28 cellular contexts compared by ENCODE assay signal in the genomic region with DNA sequence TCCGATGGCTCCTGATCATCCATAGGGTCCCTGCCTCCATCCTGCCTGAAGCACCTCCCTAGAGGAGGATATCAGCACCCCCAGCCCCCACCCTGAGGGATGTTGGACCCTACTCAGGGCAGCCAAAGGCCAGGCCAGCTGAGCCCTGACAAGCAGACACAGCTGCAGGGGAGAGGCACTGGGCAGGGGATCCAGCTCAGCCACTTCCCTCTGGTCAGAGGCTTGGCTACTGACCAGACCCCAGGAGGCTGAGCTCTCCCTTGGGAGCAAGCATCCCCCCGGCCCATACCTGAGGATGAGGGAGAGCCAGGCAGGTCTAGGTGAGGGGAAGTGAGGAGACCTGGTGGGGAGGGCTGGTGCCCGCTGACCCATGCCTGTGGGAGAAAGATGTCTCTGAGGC. TPM values are rescaled to one million over a fixed set of nuclear protein-coding genes. Genes with fewer than 3 reads are reported as not detected.
DNase-seq lines count a peak whose midpoint lies in the region; ATAC-seq and TF ChIP-seq lines count a peak whose summit lies in the region.
"Had no signal": no experiment of that assay in that cellular context is flagged by ENCODE, and none has a peak within 500 bp of the region (broad histone marks: within the 10 kb centered on the region; RNA-seq: fewer than 3 reads in every experiment).

No MANE protein-coding gene starts in this region.

- peak; percentile 8 for ATAC-seq in naive thymus-derived CD4-positive, alpha-beta T cell
- ATAC-seq in thoracic aorta (ENCODE audit: insufficient number of reproducible peaks, low FRiP score, low read depth) (no peak), foreskin keratinocyte (no peak), HG02973 (IDR thresholded peaks at IDR 0.05; ENCODE audit: unreplicated experiment) (no peak)
- no peak for ATAC-seq in CD8-positive, alpha-beta T cell
- ATAC-seq: activated CD8-positive, alpha-beta T cell treated with anti-CD3 and anti-CD28 coated beads for 36 hours; GM12878; T-helper 17 cell; upper lobe of right lung had no signal

- H3K27ac Mint-ChIP-seq in naive thymus-derived CD4-positive, alpha-beta T cell = no peak overlapping the region
- H3K27ac Mint-ChIP-seq in CD8-positive, alpha-beta T cell = no peak overlapping the region
- H3K27ac Mint-ChIP-seq: activated CD8-positive, alpha-beta T cell treated with anti-CD3 and anti-CD28 coated beads for 36 hours; activated naive CD8-positive, alpha-beta T cell; CD14-positive monocyte; HFFc6; T-helper 17 cell had no signal

- no peaks in the 10 kb centered on the region for H3K36me3 ChIP-seq in WERI-Rb-1
- H3K36me3 ChIP-seq in esophagus muscularis mucosa = peaks cover 0 to 63% (median 1%) of the 10 kb centered on the region in 4 donors
- H3K36me3 ChIP-seq in naive thymus-derived CD4-positive, alpha-beta T cell (ENCODE audit: control insufficient read depth in 2 of 3, insufficient read depth in 3 of 3, low read length in 3 of 3) = no peaks in the 10 kb centered on the region
- H3K36me3 ChIP-seq in thoracic aorta = peaks cover 5% of the 10 kb centered on the region
- H3K36me3 ChIP-seq in CD8-positive, alpha-beta T cell (ENCODE audit: insufficient read depth, low read length) = no peaks in the 10 kb centered on the region
- H3K36me3 ChIP-seq: prostate gland, upper lobe of right lung had no signal

- H3K36me3 Mint-ChIP-seq in naive thymus-derived CD4-positive, alpha-beta T cell = no peaks in the 10 kb centered on the region
- H3K36me3 Mint-ChIP-seq in CD8-positive, alpha-beta T cell = no peaks in the 10 kb centered on the region
- H3K36me3 Mint-ChIP-seq: activated naive CD8-positive, alpha-beta T cell; CD14-positive monocyte had no signal

- intact Hi-C loops in esophagus muscularis mucosa (cut with DNase I) = no loop called here
- intact Hi-C loops in naive thymus-derived CD4-positive, alpha-beta T cell (cut with micrococcal nuclease) = no loop called here
- intact Hi-C loops in CD8-positive, alpha-beta T cell (cut with DNase I, micrococcal nuclease) = loop anchor here in 1 of 2 experiments (5.0 kb wide), 1 partner anchor 377 kb away; no protein-coding TSS in a partner anchor

- CTCF ChIA-PET in naive thymus-derived CD4-positive, alpha-beta T cell (lab: Charles Lee) = no interaction called here
- CTCF ChIA-PET in CD8-positive, alpha-beta T cell (lab: Charles Lee) = interaction anchor here (1.2 kb wide), 2 partner anchors 14 to 19 kb away, joined by 3 to 4 read pairs; no protein-coding TSS in a partner anchor

- H3K4me3 Mint-ChIP-seq in naive thymus-derived CD4-positive, alpha-beta T cell = no peak overlapping the region
- no peak overlapping the region for H3K4me3 Mint-ChIP-seq in CD8-positive, alpha-beta T cell
- H3K4me3 Mint-ChIP-seq: activated CD8-positive, alpha-beta T cell treated with anti-CD3 and anti-CD28 coated beads for 36 hours; activated naive CD8-positive, alpha-beta T cell; CD14-positive monocyte; HFFc6; T-helper 17 cell had no signal

- TF ChIP-seq CTCF in WERI-Rb-1 (IDR thresholded peaks at IDR 0.05; ENCODE audit: low read depth, low read length) = no peak
- TF ChIP-seq CTCF in esophagus muscularis mucosa (IDR thresholded peaks at IDR 0.05) = no peak
- no peak for TF ChIP-seq CTCF in thoracic aorta (IDR thresholded peaks at IDR 0.05)
- no peak for TF ChIP-seq CTCF in foreskin keratinocyte (conservative IDR thresholded peaks at IDR 0.05)
- no peak for TF ChIP-seq CTCF in CD8-positive, alpha-beta T cell (IDR thresholded peaks at IDR 0.05)

- peaks cover 63 to 99% (median 88%) of the 10 kb centered on the region in 4 donors for H3K4me1 ChIP-seq in esophagus muscularis mucosa
- no peaks in the 10 kb centered on the region for H3K4me1 ChIP-seq in naive thymus-derived CD4-positive, alpha-beta T cell (ENCODE audit: control insufficient read depth in 2 of 2, insufficient read depth in 2 of 2, low read length in 2 of 2)
- H3K4me1 ChIP-seq in thoracic aorta (ENCODE audit: control insufficient read depth in 1 of 2, low read depth in 2 of 2) = peaks cover 50 to 81% of the 10 kb centered on the region in 2 donors
- H3K4me1 ChIP-seq in foreskin keratinocyte = no peaks in the 10 kb centered on the region
- H3K4me1 ChIP-seq in CD8-positive, alpha-beta T cell (ENCODE audit: insufficient read depth, low read length) = no peaks in the 10 kb centered on the region
- H3K4me1 ChIP-seq: prostate gland, upper lobe of right lung had no signal

- POLR2A ChIA-PET in naive thymus-derived CD4-positive, alpha-beta T cell (lab: Charles Lee) = no interaction called here
- POLR2A ChIA-PET in CD8-positive, alpha-beta T cell (lab: Charles Lee) = no interaction called here

- no peak for TF ChIP-seq EP300 in esophagus muscularis mucosa (IDR thresholded peaks at IDR 0.05)

- 60% methylated on average over 1 of the region's 3 CpGs for WGBS in esophagus muscularis mucosa

- H3K27me3 Mint-ChIP-seq in naive thymus-derived CD4-positive, alpha-beta T cell = no peaks in the 10 kb centered on the region
- peaks cover 2% of the 10 kb centered on the region for H3K27me3 Mint-ChIP-seq in CD8-positive, alpha-beta T cell (ENCODE audit: low read depth)
- H3K27me3 Mint-ChIP-seq: activated CD8-positive, alpha-beta T cell treated with anti-CD3 and anti-CD28 coated beads for 36 hours; activated naive CD8-positive, alpha-beta T cell had no signal

- H3K9me3 Mint-ChIP-seq in naive thymus-derived CD4-positive, alpha-beta T cell = peaks cover 0 to 1% (median 0%) of the 10 kb centered on the region in 11 donors
- H3K9me3 Mint-ChIP-seq in CD8-positive, alpha-beta T cell = no peaks in the 10 kb centered on the region
- H3K9me3 Mint-ChIP-seq: activated CD8-positive, alpha-beta T cell treated with anti-CD3 and anti-CD28 coated beads for 36 hours; HFFc6 had no signal

- no peaks in the 10 kb centered on the region for H3K4me1 Mint-ChIP-seq in naive thymus-derived CD4-positive, alpha-beta T cell
- no peaks in the 10 kb centered on the region for H3K4me1 Mint-ChIP-seq in CD8-positive, alpha-beta T cell (ENCODE audit: low read depth)

- H3K4me3 ChIP-seq in WERI-Rb-1 (ENCODE audit: low read depth, low read length) = no peak overlapping the region
- no peak overlapping the region for H3K4me3 ChIP-seq in esophagus muscularis mucosa
- H3K4me3 ChIP-seq in naive thymus-derived CD4-positive, alpha-beta T cell (ENCODE audit: low read length) = no peak overlapping the region
- H3K4me3 ChIP-seq in thoracic aorta = peak overlapping the region; percentile 72
- H3K4me3 ChIP-seq in CD8-positive, alpha-beta T cell (ENCODE audit: low read depth, low read length) = no peak overlapping the region
- H3K4me3 ChIP-seq: GM12878, prostate gland, SK-N-MC, smooth muscle cell, upper lobe of right lung had no signal

- DNase-seq in WERI-Rb-1 (no peak), esophagus muscularis mucosa (ENCODE audit: extremely low spot score) (no peak), thoracic aorta (ENCODE audit: low spot score) (no peak), foreskin keratinocyte (no peak)
- no peak for DNase-seq in naive thymus-derived CD4-positive, alpha-beta T cell
- no peak for DNase-seq in CD8-positive, alpha-beta T cell
- DNase-seq: activated CD4-positive, alpha-beta T cell treated with anti-CD3 and anti-CD28 coated beads for 1 hour; activated CD8-positive, alpha-beta T cell treated with anti-CD3 and anti-CD28 coated beads for 36 hours; aorta; central memory CD4-positive, alpha-beta T cell; HFFc6; KG1; NCI-H1417 treated with DMSO at 0.1 percent for 48 hours; NCI-H2081; NCI-H345; NCI-H748 treated with DMSO at 0.1 percent for 48 hours; RPMI8226; stimulated activated CD4-positive, alpha-beta T cell treated with anti-CD3 and anti-CD28 coated beads, Interleukin-2, amount 100 ng/mL, for 24 hours; T-helper 17 cell; upper lobe of right lung had no signal

- TF ChIP-seq POLR2A in esophagus muscularis mucosa (IDR thresholded peaks at IDR 0.05; ENCODE audit: low read depth) = no peak

- H3K27ac ChIP-seq in WERI-Rb-1 = peak overlapping the region; percentile 85
- peak overlapping the region; percentile 86 to 94 (median 92) for H3K27ac ChIP-seq in esophagus muscularis mucosa (replicated peaks in 1 of 4)
- no peak overlapping the region for H3K27ac ChIP-seq in naive thymus-derived CD4-positive, alpha-beta T cell (ENCODE audit: low read depth, low read length)
- H3K27ac ChIP-seq in thoracic aorta = peak overlapping the region; percentile 85 to 94
- H3K27ac ChIP-seq in foreskin keratinocyte = no peak overlapping the region
- H3K27ac ChIP-seq in CD8-positive, alpha-beta T cell (ENCODE audit: low read depth, low read length) = no peak overlapping the region
- H3K27ac ChIP-seq: prostate gland, SK-N-MC, upper lobe of right lung had no signal

- H3K27me3 ChIP-seq in WERI-Rb-1 (ENCODE audit: insufficient read depth, low read depth, severe bottlenecking) (no peaks in the 10 kb centered on the region), esophagus muscularis mucosa (no peaks in the 10 kb centered on the region), thoracic aorta (replicated peaks; ENCODE audit: insufficient read depth) (no peaks in the 10 kb centered on the region), foreskin keratinocyte (peaks cover 22% of the 10 kb centered on the region)
- H3K27me3 ChIP-seq in naive thymus-derived CD4-positive, alpha-beta T cell (ENCODE audit: control insufficient read depth in 2 of 2, insufficient read depth in 2 of 2, low read length in 2 of 2) = no peaks in the 10 kb centered on the region
- no peaks in the 10 kb centered on the region for H3K27me3 ChIP-seq in CD8-positive, alpha-beta T cell (ENCODE audit: insufficient read depth, low read length)
- H3K27me3 ChIP-seq: upper lobe of right lung had no signal

- no peaks in the 10 kb centered on the region for H3K9me3 ChIP-seq in WERI-Rb-1 (ENCODE audit: severe bottlenecking)
- H3K9me3 ChIP-seq in esophagus muscularis mucosa = no peaks in the 10 kb centered on the region
- no peaks in the 10 kb centered on the region for H3K9me3 ChIP-seq in naive thymus-derived CD4-positive, alpha-beta T cell (ENCODE audit: control insufficient read depth in 2 of 3, low read length in 3 of 3)
- no peaks in the 10 kb centered on the region for H3K9me3 ChIP-seq in thoracic aorta
- H3K9me3 ChIP-seq in CD8-positive, alpha-beta T cell (ENCODE audit: low read length) = no peaks in the 10 kb centered on the region
- H3K9me3 ChIP-seq: prostate gland, upper lobe of right lung had no signal

RNA-seq across cellular contexts. Expression of a gene that starts 6.6 kb away (rescaled TPM):
- 10 to 100 TPM; 12.6 to 42.3 (median 21.6) TPM for total RNA-seq in esophagus muscularis mucosa
- total RNA-seq in naive thymus-derived CD4-positive, alpha-beta T cell = under 1 TPM in 2 of 5 experiments, not detected in 3; 0.13 to 0.32 TPM
- not detected for polyA plus RNA-seq in naive thymus-derived CD4-positive, alpha-beta T cell
- 10 to 100 TPM; 59.5 to 63.8 TPM for total RNA-seq in thoracic aorta
- total RNA-seq in foreskin keratinocyte = not detected in 2 replicates
- polyA plus RNA-seq in foreskin keratinocyte = not detected in 2 replicates
- not detected for total RNA-seq in CD8-positive, alpha-beta T cell
- total RNA-seq: dermis microvascular lymphatic vessel endothelial cell, T-helper 17 cell had no signal
- polyA plus RNA-seq: CD14-positive monocyte had no signal

RNA-seq across cellular contexts. Expression of a gene that starts 20.6 kb away (rescaled TPM):
- total RNA-seq in esophagus muscularis mucosa (under 1 TPM in 1 of 4 donors, not detected in 3; 0.32 TPM), thoracic aorta (not detected), foreskin keratinocyte (not detected in 2 replicates)
- total RNA-seq in naive thymus-derived CD4-positive, alpha-beta T cell = not detected
- not detected for polyA plus RNA-seq in naive thymus-derived CD4-positive, alpha-beta T cell
- polyA plus RNA-seq in foreskin keratinocyte = not detected in 2 replicates
- total RNA-seq in CD8-positive, alpha-beta T cell = not detected
- total RNA-seq: activated CD8-positive, alpha-beta T cell treated with anti-CD3 and anti-CD28 coated beads for 36 hours; dermis microvascular lymphatic vessel endothelial cell; GM12878; HFFc6; prostate gland; smooth muscle cell; T-helper 17 cell; upper lobe of right lung had no signal
- polyA plus RNA-seq: aorta, CD14-positive monocyte, GM12878, smooth muscle cell had no signal

Comparison
In these comparisons a context has a peak if more than half of its experiments do, and no peak if none do; other contexts are left out.
1. H3K27ac ChIP-seq: peak in WERI-Rb-1 (single experiment), esophagus muscularis mucosa (4 of 4) and thoracic aorta (2 of 2); none in naive thymus-derived CD4-positive, alpha-beta T cell (single experiment), foreskin keratinocyte (single experiment) and CD8-positive, alpha-beta T cell (single experiment).
2. RNA of a gene that starts 6.6 kb away (total RNA-seq): 59.5 to 63.8 TPM in thoracic aorta and 12.6 to 42.3 TPM in esophagus muscularis mucosa; 0.13 to 0.32 TPM in naive thymus-derived CD4-positive, alpha-beta T cell, not detected in CD8-positive, alpha-beta T cell and not detected in foreskin keratinocyte; every median in the first group is over 10 times any median in the second.